Comparison of ENCODE assay signal across 1 cellular context in the genomic region with DNA sequence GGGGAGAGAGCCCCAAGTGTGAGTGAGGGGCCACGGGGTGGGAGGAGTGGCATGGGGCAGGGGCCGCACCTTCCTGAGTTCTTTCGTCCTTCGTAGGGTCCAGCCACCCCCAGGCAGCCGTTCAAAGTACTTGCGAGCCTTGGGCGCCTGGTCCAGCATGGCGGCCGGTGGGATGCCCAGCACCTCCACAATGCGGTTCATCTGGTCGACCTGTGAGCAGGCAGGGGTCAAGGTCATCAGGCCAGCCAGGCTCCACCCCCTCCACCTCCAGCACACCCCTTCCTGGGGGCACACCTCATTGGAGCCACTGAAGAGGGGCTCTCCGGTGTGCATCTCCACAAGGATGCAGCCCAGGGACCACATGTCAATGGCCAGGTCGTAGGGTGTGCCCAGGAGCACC.
TF ChIP-seq lines count a peak whose summit lies in the region.

No MANE protein-coding gene starts in this region.

TF ChIP-seq in SK-N-SH treated with all-trans-retinoic acid at 6 μM for 48 hours, 23 proteins besides CTCF, POLR2A, EP300 and RAD21 (continued from another document):
- TF ChIP-seq CREB5 (CRISPR knock-in tag; IDR thresholded peaks at IDR 0.05; ENCODE audit: low read depth) (no peak), ZNF70 (CRISPR knock-in tag; IDR thresholded peaks at IDR 0.05) (no peak)
